35 cellular contexts compared by ENCODE assay signal in genomic region chr9:93690618-93691017, GRCh38.
"Had no signal": no experiment of that assay in that cellular context is flagged by ENCODE, and none has a peak within 500 bp of the region (broad histone marks: within the 10 kb centered on the region; RNA-seq: fewer than 3 reads in every experiment).

No MANE protein-coding gene starts in this region.

- H3K4me3 ChIP-seq: MG63 had no signal

- DNase-seq: Kasumi-1, MG63, MM.1S, MV-4-11, NCI-H1048, NCI-H1092, NCI-H1092 treated with DMSO at 0.1 percent for 48 hours, NCI-H1105, NCI-H1105 treated with DMSO at 0.1 percent for 48 hours, NCI-H1417, NCI-H1417 treated with DMSO at 0.1 percent for 48 hours, NCI-H1436, NCI-H1436 treated with DMSO at 0.1 percent for 48 hours, NCI-H146, NCI-H1694, NCI-H1694 treated with DMSO at 0.1 percent for 48 hours, NCI-H187, NCI-H187 treated with DMSO at 0.1 percent for 48 hours, NCI-H1930, NCI-H2029, NCI-H2029 treated with DMSO at 0.1 percent for 48 hours, NCI-H2081, NCI-H2081 treated with DMSO at 0.1 percent for 48 hours, NCI-H2107, NCI-H2171, NCI-H2171 treated with DMSO at 0.1 percent for 48 hours, NCI-H2227 treated with DMSO at 0.1 percent for 48 hours, NCI-H226, NCI-H345, NCI-H446, NCI-H446 treated with DMSO at 0.1 percent for 48 hours, NCI-H510A, NCI-H510A treated with DMSO at 0.1 percent for 48 hours, NCI-H524, NCI-H524 treated with DMSO at 0.1 percent for 48 hours had no signal

- H3K27me3 ChIP-seq: MG63 had no signal

- H3K36me3 ChIP-seq: MG63 had no signal
